In genomic region chr5:161545701-161546462, GRCh38 we compare ENCODE assay signal across 8 cellular contexts. TPM values are rescaled to one million over a fixed set of nuclear protein-coding genes. Genes with fewer than 3 reads are reported as not detected.
DNase-seq lines count a peak whose midpoint lies in the region; ATAC-seq, FAIRE-seq and TF ChIP-seq lines count a peak whose summit lies in the region.

No MANE protein-coding gene starts in this region.

- H3K27ac ChIP-seq in ascending aorta (no peak overlapping the region), trophoblast cell (ENCODE audit: low read depth, low read length) (no peak overlapping the region)

- TF ChIP-seq POLR2A in GM12892 (IDR thresholded peaks at IDR 0.05; ENCODE audit: low read depth, low read length): no peak

- no peaks in the 10 kb centered on the region for H3K79me1 ChIP-seq in trophoblast cell (ENCODE audit: low read length)

- no peak overlapping the region for H3K9ac ChIP-seq in trophoblast cell (ENCODE audit: low read length)

- no peak overlapping the region for H3K4ac ChIP-seq in trophoblast cell (ENCODE audit: low read depth, low read length)

- no peak overlapping the region for H2AK5ac ChIP-seq in trophoblast cell (ENCODE audit: low read length)

- H3K4me3 ChIP-seq in ascending aorta (peak overlapping the region; percentile 53 to 57), trophoblast cell (ENCODE audit: low read depth, low read length) (no peak overlapping the region), mucosa of descending colon (no peak overlapping the region)

- H3K18ac ChIP-seq in trophoblast cell (ENCODE audit: low read length): no peak overlapping the region

- H3K79me2 ChIP-seq in trophoblast cell (ENCODE audit: control insufficient read depth, insufficient read depth, low read length, poor library complexity): no peaks in the 10 kb centered on the region

- H4K12ac ChIP-seq in trophoblast cell (ENCODE audit: low read depth, low read length): no peak overlapping the region

- TF ChIP-seq CTCF in ascending aorta (IDR thresholded peaks at IDR 0.05) (no peak), mucosa of descending colon (IDR thresholded peaks at IDR 0.05) (no peak)

- H3K4me1 ChIP-seq in ascending aorta (no peaks in the 10 kb centered on the region), trophoblast cell (ENCODE audit: control insufficient read depth in 1 of 2, insufficient read depth in 2 of 2, low read length in 2 of 2) (peaks cover 9 to 14% of the 10 kb centered on the region in 2 experiments), mucosa of descending colon (ENCODE audit: low read depth) (peaks cover 21% of the 10 kb centered on the region)

- H3K23ac ChIP-seq in trophoblast cell (ENCODE audit: low read length): no peak overlapping the region

- no peak overlapping the region for H4K8ac ChIP-seq in trophoblast cell (ENCODE audit: low read depth, low read length)

- H4K91ac ChIP-seq in trophoblast cell (ENCODE audit: low read depth, low read length): no peak overlapping the region

- WGBS in trophoblast cell (ENCODE audit: extremely low coverage, insufficient coverage, insufficient read length): no CpG with 5 or more reads among the region's 13 CpGs

- H3K27me3 ChIP-seq in ascending aorta (no peaks in the 10 kb centered on the region), trophoblast cell (ENCODE audit: insufficient read depth, low read length) (peaks cover 32% of the 10 kb centered on the region)

- ATAC-seq in HG02571 (IDR thresholded peaks at IDR 0.05; ENCODE audit: unreplicated experiment) (peak; percentile 8), mucosa of descending colon (no peak)

- H2BK5ac ChIP-seq in trophoblast cell (ENCODE audit: low read depth, low read length, poor library complexity): no peak overlapping the region

- H3K36me3 ChIP-seq in ascending aorta (no peaks in the 10 kb centered on the region), trophoblast cell (ENCODE audit: control insufficient read depth in 1 of 2, insufficient read depth in 2 of 2, low read length in 2 of 2) (no peaks in the 10 kb centered on the region), mucosa of descending colon (ENCODE audit: low read depth) (no peaks in the 10 kb centered on the region)

- intact Hi-C loops in ascending aorta (cut with DNase I): no loop called here
- intact Hi-C loops in mucosa of descending colon (cut with DNase I, micrococcal nuclease): no loop called here

- DNase-seq in GM12892 (ENCODE audit: insufficient read length) (no peak), ascending aorta (ENCODE audit: low spot score in 2 of 2) (no peak), trophoblast cell (no peak), KG1 (lab: John Stamatoyannopoulos, UW) (no peak), NCI-H526 (lab: John Stamatoyannopoulos, UW) (no peak), mucosa of descending colon (no peak)
- no peak for DNase-seq in activated CD4-positive, alpha-beta T cell treated with anti-CD3 and anti-CD28 coated beads, Interleukin-2, amount 50 U/mL, for 4 hours

- peak; percentile 14 for FAIRE-seq in GM12892 (lab: Jason Lieb, UNC)

- no peak overlapping the region for H2BK120ac ChIP-seq in trophoblast cell (ENCODE audit: insufficient read depth, low read length, poor library complexity)

- no peak overlapping the region for H2AFZ ChIP-seq in trophoblast cell (ENCODE audit: insufficient read depth, low read length, poor library complexity)

- H3K14ac ChIP-seq in trophoblast cell (ENCODE audit: low read length): no peak overlapping the region

- H3K9me3 ChIP-seq in ascending aorta: no peaks in the 10 kb centered on the region
- H3K9me3 ChIP-seq in trophoblast cell (ENCODE audit: insufficient read depth, low read depth, low read length): peaks cover 2% of the 10 kb centered on the region
- H3K9me3 ChIP-seq in mucosa of descending colon: no peaks in the 10 kb centered on the region

- H2BK12ac ChIP-seq in trophoblast cell (ENCODE audit: low read length): no peak overlapping the region

- H3K4me2 ChIP-seq in trophoblast cell (ENCODE audit: low read length): peak overlapping the region; percentile 99

RNA-seq across cellular contexts. Expression of gene GABRB2, which starts 0.6 kb away (rescaled TPM):
- polyA plus RNA-seq in GM12892 (2012; ENCODE audit: missing spikeins): 0.87 TPM
- total RNA-seq in ascending aorta: 0.21 TPM
- 0.03 and 0.04 TPM in 2 replicates for polyA plus RNA-seq in trophoblast cell (2013)
- total RNA-seq in mucosa of descending colon: 1 to 10 TPM in 2 of 3 donors, under 1 TPM in 1; 0.44 to 2.1 (median 2.0) TPM

Comparison
In these comparisons a context has a peak if more than half of its experiments do, and no peak if none do; other contexts are left out.
1. H3K4me3 ChIP-seq: peak in ascending aorta (2 of 2); none in trophoblast cell (single experiment) and mucosa of descending colon (single experiment).